ENCODE assay signal across 8 cellular contexts in the genomic region with DNA sequence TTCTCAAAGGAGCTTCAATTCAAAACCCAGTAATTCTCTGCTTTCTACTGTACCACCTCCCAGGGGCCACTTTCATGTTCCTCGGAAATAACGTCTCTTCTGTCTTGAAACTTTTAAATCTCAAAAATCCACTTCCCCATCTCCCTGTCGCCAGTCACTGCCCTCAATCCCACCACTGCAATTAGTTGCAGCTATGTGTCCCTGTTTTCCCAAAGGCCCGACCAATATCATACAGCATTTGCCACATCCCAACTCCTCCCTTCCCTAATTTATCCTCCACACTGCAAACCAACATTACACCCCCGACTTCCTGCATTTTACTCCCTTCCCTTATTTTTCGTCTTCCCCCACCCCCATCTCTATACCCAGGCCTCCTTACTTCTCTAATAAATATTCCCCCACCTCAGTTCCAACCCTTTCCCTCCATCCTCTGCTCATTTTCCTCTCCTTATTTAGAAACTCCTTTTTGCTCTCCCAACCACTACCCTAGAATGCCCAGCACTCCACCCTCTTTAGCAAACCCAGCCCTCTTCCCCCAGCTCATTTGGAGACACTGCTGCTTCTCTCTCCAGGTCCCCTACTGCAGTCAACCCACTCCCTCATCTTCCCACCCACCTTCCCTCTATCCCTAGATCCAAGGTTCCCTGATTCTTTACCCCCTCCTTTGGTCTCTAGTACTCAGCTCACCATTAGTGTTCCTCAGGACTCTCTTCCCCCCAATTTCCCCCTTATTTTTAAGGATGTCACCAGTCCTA. TPM values are rescaled to one million over a fixed set of nuclear protein-coding genes. Genes with fewer than 3 reads are reported as not detected.
DNase-seq lines count a peak whose midpoint lies in the region; ATAC-seq and TF ChIP-seq lines count a peak whose summit lies in the region.

No MANE protein-coding gene starts in this region.

- DNase-seq in BE2C = peak; percentile 21
- peak; percentile 39 for DNase-seq in HEK293T (ENCODE audit: extremely low spot score)
- no peak for DNase-seq in T-cell
- DNase-seq in erythroblast (lab: John Stamatoyannopoulos, UW) = peak; percentile 31 to 55
- no peak for DNase-seq in NCI-H2196 (lab: John Stamatoyannopoulos, UW; ENCODE audit: unreplicated experiment)
- DNase-seq in NCI-H345 (lab: John Stamatoyannopoulos, UW) = no peak

- peak overlapping the region; percentile 67 for H3K4me3 ChIP-seq in BE2C (ENCODE audit: low read depth, low read length)
- peak overlapping the region; percentile 49 for H3K4me3 ChIP-seq in mucosa of stomach (ENCODE audit: low read length)

- H3K4me1 Mint-ChIP-seq in T-cell = peaks cover 52 to 65% (median 60%) of the 10 kb centered on the region in 3 donors

- no peaks in the 10 kb centered on the region for H3K36me3 Mint-ChIP-seq in T-cell

- H3K9me3 Mint-ChIP-seq in T-cell = no peaks in the 10 kb centered on the region

- H3K9me3 ChIP-seq in BE2C (no peaks in the 10 kb centered on the region), mucosa of stomach (ENCODE audit: control insufficient read depth, low read length) (no peaks in the 10 kb centered on the region)

- peak overlapping the region; percentile 83 to 92 (median 86) for H3K4me3 Mint-ChIP-seq in T-cell

- no peak for TF ChIP-seq CTCF in BE2C (IDR thresholded peaks at IDR 0.05; ENCODE audit: low read depth, low read length)

- H3K9ac ChIP-seq in mucosa of stomach (ENCODE audit: low read length) = peak overlapping the region; percentile 86

- no peaks in the 10 kb centered on the region for H3K36me3 ChIP-seq in BE2C
- no peaks in the 10 kb centered on the region for H3K36me3 ChIP-seq in mucosa of stomach (ENCODE audit: control insufficient read depth, insufficient read depth, low read length)

- H3K27me3 ChIP-seq in BE2C (no peaks in the 10 kb centered on the region), mucosa of stomach (ENCODE audit: control insufficient read depth, insufficient read depth, low read length) (no peaks in the 10 kb centered on the region)

- peak overlapping the region; percentile 52 to 58 for H3K27ac Mint-ChIP-seq in T-cell

- peaks cover 7% of the 10 kb centered on the region for H3K4me1 ChIP-seq in BE2C
- H3K4me1 ChIP-seq in mucosa of stomach (ENCODE audit: control insufficient read depth, insufficient read depth, low read length) = peaks cover 24% of the 10 kb centered on the region

- H3K27me3 Mint-ChIP-seq in T-cell = peaks cover 7% of the 10 kb centered on the region in 2 donors

- CTCF ChIA-PET in HEK293T (lab: Yijun Ruan, JAX) = interaction anchor here (0.5 to 1.9 kb wide), 10 partner anchors 9 to 1069 kb away, joined by 3 to 7 read pairs (median 3); no protein-coding TSS in a partner anchor
- CTCF ChIA-PET in T-cell (lab: Charles Lee) = interaction anchor here in 1 of 2 donors (0.6 to 1.5 kb wide), 4 partner anchors 12 to 73 kb away, joined by 3 to 4 read pairs (median 4); no protein-coding TSS in a partner anchor

- peak; percentile 30 for TF ChIP-seq POLR2A in erythroblast (IDR thresholded peaks at IDR 0.05; ENCODE audit: low read length)

- POLR2A ChIA-PET in HEK293T (lab: Yijun Ruan, JAX) = interaction anchor here (0.9 to 4.6 kb wide), 13 partner anchors 8 to 176 kb away, joined by 3 to 38 read pairs (median 6); no protein-coding TSS in a partner anchor
- POLR2A ChIA-PET in T-cell (lab: Charles Lee) = interaction anchor here in 1 of 2 donors (0.5 kb wide), 1 partner anchor 1536 kb away, joined by 3 read pairs; no protein-coding TSS in a partner anchor

- ATAC-seq in T-cell (replicated peaks in 1 of 4) (no peak), HG02885 (IDR thresholded peaks at IDR 0.05; ENCODE audit: poor library complexity, unreplicated experiment) (no peak)

TF ChIP-seq in HEK293T, 16 proteins besides CTCF, POLR2A, EP300 and RAD21:
- TF ChIP-seq SUZ12 (IDR thresholded peaks at IDR 0.05) (no peak), TARDBP (IDR thresholded peaks at IDR 0.05) (no peak), SP1 (IDR thresholded peaks at IDR 0.05) (no peak), NFRKB (IDR thresholded peaks at IDR 0.05) (no peak), PKNOX1 (IDR thresholded peaks at IDR 0.05) (peak; percentile 31; the same call in 1 of the 2 replicates)
TF ChIP-seq in HEK293T: peak in this region for 1.

RNA-seq across cellular contexts. Expression of gene NPTN, which starts 1.1 kb away (rescaled TPM):
- 104 TPM for polyA plus RNA-seq in BE2C (2012; ENCODE audit: insufficient read depth, insufficient read length, low read depth)
- 10 to 100 TPM; 24.7 to 34.9 (median 33.1) TPM for total RNA-seq in T-cell

RNA-seq across cellular contexts. Expression of gene CD276, which starts 52.1 kb away (rescaled TPM):
- polyA plus RNA-seq in BE2C (2012; ENCODE audit: insufficient read depth, insufficient read length, low read depth) = 268 TPM
- under 1 TPM in 3 of 5 donors, not detected in 2; 0.66 to 0.76 (median 0.76) TPM for total RNA-seq in T-cell

Comparison
In these comparisons a context has a peak if more than half of its experiments do, and no peak if none do; other contexts are left out.
1. DNase-seq: peak in BE2C (single experiment), HEK293T (single experiment) and erythroblast (2 of 2); none in T-cell (0 of 34), NCI-H2196 (single experiment) and NCI-H345 (single experiment).